ENCODE assay signal across 20 cellular contexts in the genomic region with DNA sequence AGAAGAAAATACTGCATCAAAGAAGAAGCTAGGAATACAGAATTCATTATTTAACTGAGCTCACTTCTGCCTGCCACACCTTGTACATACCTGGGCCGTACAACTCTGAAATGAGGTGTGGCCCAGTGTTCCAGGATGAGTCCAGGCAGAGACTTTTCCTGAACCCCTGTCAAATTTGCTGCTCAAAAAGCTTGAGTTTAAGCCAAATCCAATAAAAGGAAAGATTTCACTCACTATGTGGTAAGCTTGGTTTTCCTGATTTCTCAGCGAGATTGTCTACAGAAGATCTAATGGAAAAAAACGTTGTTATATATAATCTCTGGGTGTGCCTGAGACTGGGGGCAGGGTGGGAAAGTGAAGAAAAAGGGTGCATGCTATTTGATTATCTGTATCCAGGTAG.
"Had no signal": no experiment of that assay in that cellular context is flagged by ENCODE, and none has a peak within 500 bp of the region (broad histone marks: within the 10 kb centered on the region; RNA-seq: fewer than 3 reads in every experiment).

No MANE protein-coding gene starts in this region.

- H3K27me3 ChIP-seq: heart right ventricle, pancreas, sigmoid colon, thyroid gland, vagina had no signal

- H3K4me3 ChIP-seq: heart right ventricle, lung, pancreas, sigmoid colon, thyroid gland, vagina had no signal

- H3K27me3 Mint-ChIP-seq: activated CD4-positive, alpha-beta T cell treated with anti-CD3 and anti-CD28 coated beads, Interleukin-2, amount 10 ng/mL, durations not matched to agents 24 days and 14 days; activated naive CD8-positive, alpha-beta T cell treated with anti-CD3 and anti-CD28 coated beads for 36 hours; naive thymus-derived CD8-positive, alpha-beta T cell had no signal

- H3K9me3 ChIP-seq: pancreas, sigmoid colon, thyroid gland, vagina had no signal

- FAIRE-seq: frontal cortex, islet of Langerhans, pancreas had no signal

- H3K36me3 ChIP-seq: heart right ventricle, pancreas, sigmoid colon, thyroid gland, vagina had no signal

- H3K27ac ChIP-seq: heart right ventricle, pancreas, sigmoid colon, thyroid gland had no signal

- H3K9me3 Mint-ChIP-seq: stimulated activated effector memory CD8-positive, alpha-beta T cell treated with anti-CD3 and anti-CD28 coated beads, Interleukin-12 subunit alpha, Interleukin-12 subunit beta, amount 100 ng/mL, for 72 hours had no signal

- DNase-seq: activated CD4-positive, alpha-beta T cell treated with anti-CD3 and anti-CD28 coated beads, Interleukin-2, amount 10 ng/mL, durations not matched to agents 24 days and 14 days; activated CD4-positive, CD25-positive, alpha-beta regulatory T cell; activated CD8-positive, alpha-beta memory T cell treated with anti-CD3 and anti-CD28 coated beads for 24 hours; activated naive CD8-positive, alpha-beta T cell treated with anti-CD3 and anti-CD28 coated beads for 36 hours; amygdala; cortex of kidney; effector CD4-positive, alpha-beta T cell; heart right ventricle; naive thymus-derived CD8-positive, alpha-beta T cell; pancreas; sigmoid colon; stimulated activated CD4-positive, alpha-beta T cell treated with anti-CD3 and anti-CD28 coated beads, Interleukin-12 subunit alpha, Interleukin-12 subunit beta, amount 100 ng/mL, for 4 hours; stimulated activated CD4-positive, alpha-beta T cell treated with anti-CD3 and anti-CD28 coated beads, Interleukin-2, amount 100 ng/mL, for 24 hours; thyroid gland had no signal

- H3K4me1 Mint-ChIP-seq: activated CD4-positive, alpha-beta T cell treated with anti-CD3 and anti-CD28 coated beads, Interleukin-2, amount 10 ng/mL, durations not matched to agents 24 days and 14 days; activated naive CD8-positive, alpha-beta T cell treated with anti-CD3 and anti-CD28 coated beads for 36 hours; naive thymus-derived CD8-positive, alpha-beta T cell; stimulated activated effector memory CD8-positive, alpha-beta T cell treated with anti-CD3 and anti-CD28 coated beads, Interleukin-12 subunit alpha, Interleukin-12 subunit beta, amount 100 ng/mL, for 72 hours had no signal

- ATAC-seq: heart right ventricle; naive thymus-derived CD8-positive, alpha-beta T cell; stimulated activated effector memory CD8-positive, alpha-beta T cell treated with anti-CD3 and anti-CD28 coated beads, Interleukin-12 subunit alpha, Interleukin-12 subunit beta, amount 100 ng/mL, for 72 hours had no signal

- H3K27ac Mint-ChIP-seq: activated CD4-positive, alpha-beta T cell treated with anti-CD3 and anti-CD28 coated beads, Interleukin-2, amount 10 ng/mL, durations not matched to agents 24 days and 14 days; activated naive CD8-positive, alpha-beta T cell treated with anti-CD3 and anti-CD28 coated beads for 36 hours; brain; naive thymus-derived CD8-positive, alpha-beta T cell; stimulated activated effector memory CD8-positive, alpha-beta T cell treated with anti-CD3 and anti-CD28 coated beads, Interleukin-12 subunit alpha, Interleukin-12 subunit beta, amount 100 ng/mL, for 72 hours had no signal

- H3K4me1 ChIP-seq: heart right ventricle, pancreas had no signal

- H3K4me3 Mint-ChIP-seq: activated CD4-positive, alpha-beta T cell treated with anti-CD3 and anti-CD28 coated beads, Interleukin-2, amount 10 ng/mL, durations not matched to agents 24 days and 14 days; activated naive CD8-positive, alpha-beta T cell treated with anti-CD3 and anti-CD28 coated beads for 36 hours; brain; naive thymus-derived CD8-positive, alpha-beta T cell; stimulated activated effector memory CD8-positive, alpha-beta T cell treated with anti-CD3 and anti-CD28 coated beads, Interleukin-12 subunit alpha, Interleukin-12 subunit beta, amount 100 ng/mL, for 72 hours had no signal

- H3K36me3 Mint-ChIP-seq: activated naive CD8-positive, alpha-beta T cell treated with anti-CD3 and anti-CD28 coated beads for 36 hours; brain; naive thymus-derived CD8-positive, alpha-beta T cell; stimulated activated effector memory CD8-positive, alpha-beta T cell treated with anti-CD3 and anti-CD28 coated beads, Interleukin-12 subunit alpha, Interleukin-12 subunit beta, amount 100 ng/mL, for 72 hours had no signal
